Comparison of ENCODE assay signal across 19 cellular contexts in the genomic region with DNA sequence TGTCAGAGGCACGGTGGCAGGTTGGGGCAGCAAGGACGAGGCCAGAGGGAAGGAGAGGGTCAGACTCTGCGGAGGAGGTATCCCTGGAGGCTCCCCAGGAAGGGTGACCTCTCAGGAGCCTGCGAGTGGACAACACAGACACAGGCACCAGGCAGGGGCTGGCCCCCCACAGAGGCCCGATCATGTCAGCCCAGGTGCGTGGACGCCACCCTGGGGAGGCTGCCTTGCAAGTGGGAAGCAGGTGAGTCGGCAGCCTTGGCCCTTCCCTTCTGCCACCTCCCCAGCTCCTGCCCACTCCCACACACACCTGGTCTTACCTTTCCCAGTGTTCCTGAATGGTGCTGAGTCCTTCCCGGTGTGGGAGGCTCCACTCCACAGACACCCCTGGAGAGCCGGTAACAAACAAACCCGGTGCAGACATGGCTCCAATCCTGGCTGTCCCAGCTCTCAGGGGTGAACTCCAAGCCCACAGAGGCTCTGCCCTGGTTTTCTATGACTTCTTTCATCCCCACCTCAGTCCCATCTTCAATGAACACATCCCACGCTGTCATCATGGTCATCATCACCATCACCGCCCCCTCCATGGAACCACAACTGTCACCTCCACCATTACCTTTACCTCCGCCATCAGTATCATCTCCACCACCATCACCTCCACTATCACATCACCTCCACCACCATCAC. TPM values are rescaled to one million over a fixed set of nuclear protein-coding genes. Genes with fewer than 3 reads are reported as not detected.
DNase-seq lines count a peak whose midpoint lies in the region; ATAC-seq and TF ChIP-seq lines count a peak whose summit lies in the region.
"Had no signal": no experiment of that assay in that cellular context is flagged by ENCODE, and none has a peak within 500 bp of the region (broad histone marks: within the 10 kb centered on the region; RNA-seq: fewer than 3 reads in every experiment).

No MANE protein-coding gene starts in this region.

- POLR2A ChIA-PET in HCT116 (lab: Charles Lee) = no interaction called here

- RAD21 ChIA-PET in HCT116 (lab: Charles Lee; ENCODE audit: low non-redundant PET in 1 of 2, low total read pairs in 2 of 2, uncharacterized antibody in 2 of 2, unreplicated experiment in 2 of 2) = no interaction called here

- TF ChIP-seq RAD21 in HCT116 (IDR thresholded peaks at IDR 0.05; ENCODE audit: low read depth) = no peak

- peak overlapping the region; percentile 14 for H3K4me3 Mint-ChIP-seq in endothelial cell (ENCODE audit: unreplicated experiment)
- H3K4me3 Mint-ChIP-seq: activated T-cell treated with anti-CD3 and anti-CD28 coated beads, Interleukin-2, amount 50 U/mL, for 24 hours; endodermal cell; mesothelial cell of epicardium; natural killer cell had no signal

- H3K4me2 ChIP-seq in HCT116 (ENCODE audit: low read length) = peak overlapping the region; percentile 35

- no TSS peak for BruUV-seq in HCT116 (replicated peaks; lab: Mats Ljungman, UMichigan)

- no peaks in the 10 kb centered on the region for H4K20me1 ChIP-seq in HCT116 (ENCODE audit: insufficient read depth)

- H3K27me3 ChIP-seq in left ventricle myocardium inferior (ENCODE audit: low read depth) (no peaks in the 10 kb centered on the region), HCT116 (ENCODE audit: insufficient read depth, low read length) (no peaks in the 10 kb centered on the region), thyroid gland (no peaks in the 10 kb centered on the region), dorsolateral prefrontal cortex (peaks cover 0 to 4% (median 0%) of the 10 kb centered on the region in 45 donors)

- no peak overlapping the region for H2AFZ ChIP-seq in HCT116 (ENCODE audit: low read depth, low read length, poor library complexity, severe bottlenecking)

- H3K4me3 ChIP-seq in left ventricle myocardium inferior (no peak overlapping the region), HCT116 (replicated peaks in 1 of 2; ENCODE audit: low read depth in 1 of 2, low read length in 2 of 2) (no peak overlapping the region), thyroid gland (replicated peaks in 1 of 3) (no peak overlapping the region), dorsolateral prefrontal cortex (no peak overlapping the region)

- intact Hi-C loops in left ventricle myocardium inferior (cut with micrococcal nuclease) (no loop called here), Right ventricle myocardium inferior (cut with DNase I) (no loop called here), HCT116 (cut with micrococcal nuclease) (no loop called here), thyroid gland (cut with DNase I) (no loop called here), dorsolateral prefrontal cortex (cut with DNase I) (no loop called here)

- ATAC-seq in Right ventricle myocardium inferior (no peak), HCT116 (no peak)
- ATAC-seq: activated naive CD4-positive, alpha-beta T cell treated with anti-CD3 and anti-CD28 coated beads, Interleukin-2, amount 50 U/mL, for 72 hours; left colon; natural killer cell had no signal

- no peaks in the 10 kb centered on the region for H3K4me1 Mint-ChIP-seq in endothelial cell (ENCODE audit: unreplicated experiment)
- H3K4me1 Mint-ChIP-seq: endodermal cell had no signal

- H3K27ac Mint-ChIP-seq in endothelial cell (ENCODE audit: unreplicated experiment) = peak overlapping the region; percentile 15
- H3K27ac Mint-ChIP-seq: activated naive CD4-positive, alpha-beta T cell treated with anti-CD3 and anti-CD28 coated beads, Interleukin-2, amount 50 U/mL, for 72 hours; activated T-cell treated with anti-CD3 and anti-CD28 coated beads, Interleukin-2, amount 50 U/mL, for 24 hours; endodermal cell; mesothelial cell of epicardium had no signal

- H3K36me3 Mint-ChIP-seq in endothelial cell (ENCODE audit: low read depth, unreplicated experiment) = no peaks in the 10 kb centered on the region
- H3K36me3 Mint-ChIP-seq: activated naive CD4-positive, alpha-beta T cell treated with anti-CD3 and anti-CD28 coated beads, Interleukin-2, amount 50 U/mL, for 72 hours; mesothelial cell of epicardium; natural killer cell had no signal

- DNase-seq in left ventricle myocardium inferior = no peak
- no peak for DNase-seq in Right ventricle myocardium inferior (ENCODE audit: missing footprints)
- DNase-seq in HCT116 (ENCODE audit: low read depth, low spot score) = no peak
- DNase-seq in endothelial cell (ENCODE audit: low spot score) = no peak
- DNase-seq in thyroid gland = no peak
- no peak for DNase-seq in KG1 (lab: John Stamatoyannopoulos, UW)
- DNase-seq in dorsolateral prefrontal cortex = no peak
- DNase-seq in superior temporal gyrus (ENCODE audit: extremely low spot score) = no peak
- DNase-seq: activated CD4-positive, alpha-beta T cell treated with anti-CD3 and anti-CD28 coated beads for 1 hour; activated T-cell treated with anti-CD3 and anti-CD28 coated beads, Interleukin-2, amount 50 U/mL, for 24 hours; COR-L47; endodermal cell; left colon; natural killer cell; NCI-H2029; stimulated activated naive CD4-positive, alpha-beta T cell treated with Interleukin-2 at 50 U/mL for 16 hours; trophoblast cell had no signal

- CTCF ChIA-PET in HCT116 (lab: Charles Lee) = no interaction called here

- TF ChIP-seq POLR2A in HCT116 (IDR thresholded peaks at IDR 0.05; ENCODE audit: borderline replicate concordance, extremely low read depth, insufficient read depth, insufficient read length) (no peak), thyroid gland (IDR thresholded peaks at IDR 0.05) (no peak)

- H3K9me3 ChIP-seq in left ventricle myocardium inferior (replicated peaks) (no peaks in the 10 kb centered on the region), HCT116 (ENCODE audit: control insufficient read depth in 1 of 2, insufficient read depth in 1 of 2, low read depth in 1 of 2, low read length in 2 of 2) (no peaks in the 10 kb centered on the region), thyroid gland (no peaks in the 10 kb centered on the region)

- H3K9me2 ChIP-seq in HCT116 (ENCODE audit: insufficient read depth) = no peaks in the 10 kb centered on the region

- 72 to 76% methylated on average over 13 to 14 of the region's 14 CpGs for WGBS in thyroid gland, 2 donors

- H3K4me1 ChIP-seq in left ventricle myocardium inferior (peaks cover 36% of the 10 kb centered on the region), HCT116 (ENCODE audit: control insufficient read depth in 1 of 2, insufficient read depth in 2 of 2, low read length in 2 of 2) (peaks cover 26 to 35% of the 10 kb centered on the region in 2 experiments), thyroid gland (peaks cover 21 to 33% of the 10 kb centered on the region in 2 donors)

- H3K79me2 ChIP-seq in HCT116 (ENCODE audit: insufficient read depth, low read length) = no peaks in the 10 kb centered on the region

- no peak for TF ChIP-seq CTCF in left ventricle myocardium inferior (IDR thresholded peaks at IDR 0.05; ENCODE audit: borderline replicate concordance)
- no peak for TF ChIP-seq CTCF in HCT116 (IDR thresholded peaks at IDR 0.05 in 2 of 3, conservative IDR thresholded peaks at IDR 0.05 in 1 of 3; ENCODE audit: borderline replicate concordance in 1 of 3, insufficient read depth in 1 of 3, low read depth in 2 of 3, low read length in 2 of 3)
- TF ChIP-seq CTCF in endothelial cell (IDR thresholded peaks at IDR 0.05; ENCODE audit: unreplicated experiment) = no peak
- no peak for TF ChIP-seq CTCF in thyroid gland (IDR thresholded peaks at IDR 0.05)
- no peak for TF ChIP-seq CTCF in dorsolateral prefrontal cortex (IDR thresholded peaks at IDR 0.05 in 54 of 56, conservative IDR thresholded peaks at IDR 0.05 in 2 of 56; ENCODE audit: low read depth in 1 of 56, partially characterized antibody in 56 of 56)

- H3K27ac ChIP-seq in left ventricle myocardium inferior (replicated peaks) = peak overlapping the region; percentile 10
- H3K27ac ChIP-seq in HCT116 (ENCODE audit: low read depth, low read length) = peak overlapping the region; percentile 13; the same call in 1 of the 2 replicates
- H3K27ac ChIP-seq in thyroid gland = peak overlapping the region in 2 of 3 donors; percentile 31 to 39
- no peak overlapping the region for H3K27ac ChIP-seq in dorsolateral prefrontal cortex

- no peak overlapping the region for H3K9ac ChIP-seq in HCT116 (ENCODE audit: low read length)

- no peaks in the 10 kb centered on the region for H3K36me3 ChIP-seq in left ventricle myocardium inferior
- H3K36me3 ChIP-seq in HCT116 (ENCODE audit: control insufficient read depth in 1 of 2, insufficient read depth in 2 of 2, low read length in 2 of 2) = no peaks in the 10 kb centered on the region
- no peaks in the 10 kb centered on the region for H3K36me3 ChIP-seq in thyroid gland

- peaks cover 6% of the 10 kb centered on the region for H3K27me3 Mint-ChIP-seq in endothelial cell (ENCODE audit: unreplicated experiment)
- H3K27me3 Mint-ChIP-seq: activated T-cell treated with anti-CD3 and anti-CD28 coated beads, Interleukin-2, amount 50 U/mL, for 24 hours had no signal

- no peaks in the 10 kb centered on the region for H3K9me3 Mint-ChIP-seq in endothelial cell (ENCODE audit: unreplicated experiment)
- H3K9me3 Mint-ChIP-seq: activated naive CD4-positive, alpha-beta T cell treated with anti-CD3 and anti-CD28 coated beads, Interleukin-2, amount 50 U/mL, for 72 hours; activated T-cell treated with anti-CD3 and anti-CD28 coated beads, Interleukin-2, amount 50 U/mL, for 24 hours; endodermal cell; mesothelial cell of epicardium; natural killer cell had no signal

RNA-seq across cellular contexts. Expression of a gene that starts 5.2 kb away (rescaled TPM):
- total RNA-seq in left ventricle myocardium inferior = 5.7 TPM
- 5.6 TPM for total RNA-seq in Right ventricle myocardium inferior
- 4.4 TPM for total RNA-seq in HCT116 (2021; ENCODE audit: unreplicated experiment)
- 3.9 and 4.1 TPM in 2 replicates for polyA plus RNA-seq in HCT116 (2012)
- total RNA-seq in endothelial cell (ENCODE audit: unreplicated experiment) = 2.4 TPM
- 10 to 100 TPM; 12.9 to 29.4 (median 16.8) TPM for total RNA-seq in thyroid gland
- 1 to 10 TPM in 49 of 120 experiments, under 1 TPM in 71; 0.32 to 3.2 (median 0.91) TPM for total RNA-seq in dorsolateral prefrontal cortex

RNA-seq across cellular contexts. Expression of a gene that starts 10.5 kb away (rescaled TPM):
- 144 TPM for total RNA-seq in left ventricle myocardium inferior
- 134 TPM for total RNA-seq in Right ventricle myocardium inferior
- 152 TPM for total RNA-seq in HCT116 (2021; ENCODE audit: unreplicated experiment)
- 139 and 160 TPM in 2 replicates for polyA plus RNA-seq in HCT116 (2012)
- total RNA-seq in endothelial cell (ENCODE audit: unreplicated experiment) = 133 TPM
- 100 to 1,000 TPM in 3 of 4 donors, 10 to 100 TPM in 1; 99.8 to 179 (median 152) TPM for total RNA-seq in thyroid gland
- 100 to 1,000 TPM in 5 of 120 experiments, 10 to 100 TPM in 115; 63.1 to 111 (median 79.7) TPM for total RNA-seq in dorsolateral prefrontal cortex

RNA-seq across cellular contexts. Expression of a gene that starts 53.1 kb away (rescaled TPM):
- 55.6 TPM for total RNA-seq in left ventricle myocardium inferior
- total RNA-seq in Right ventricle myocardium inferior = 54.4 TPM
- 141 TPM for total RNA-seq in HCT116 (2021; ENCODE audit: unreplicated experiment)
- 142 and 171 TPM in 2 replicates for polyA plus RNA-seq in HCT116 (2012)
- 84.3 TPM for total RNA-seq in endothelial cell (ENCODE audit: unreplicated experiment)
- total RNA-seq in thyroid gland = 100 to 1,000 TPM; 137 to 388 (median 239) TPM
- 10 to 100 TPM; 23.3 to 52.5 (median 36.1) TPM for total RNA-seq in dorsolateral prefrontal cortex

RNA-seq across cellular contexts. Expression of a gene that starts 59.0 kb away (rescaled TPM):
- total RNA-seq in left ventricle myocardium inferior (11.7 TPM), Right ventricle myocardium inferior (10.5 TPM), HCT116 (2021; ENCODE audit: unreplicated experiment) (45.9 TPM), endothelial cell (ENCODE audit: unreplicated experiment) (11.3 TPM), thyroid gland (10 to 100 TPM; 18.3 to 46.2 (median 27.4) TPM), dorsolateral prefrontal cortex (100 to 1,000 TPM in 41 of 120 experiments, 10 to 100 TPM in 79; 36.0 to 131 (median 93.9) TPM)
- polyA plus RNA-seq in HCT116 (2012) = 24.4 and 26.7 TPM in 2 replicates

Comparison
In these comparisons a context has a peak if more than half of its experiments do, and no peak if none do; other contexts are left out.
1. H3K27ac ChIP-seq: peak in left ventricle myocardium inferior (single experiment), HCT116 (single experiment) and thyroid gland (2 of 3); none in dorsolateral prefrontal cortex (0 of 59).